Comparison of ENCODE assay signal across 9 cellular contexts in genomic region chr3:172129868-172130751, GRCh38.
A peak's percentile ranks its signal among the peaks of the same experiment; 100 is the strongest.
DNase-seq lines count a peak whose midpoint lies in the region; FAIRE-seq and TF ChIP-seq lines count a peak whose summit lies in the region.
"Had no signal": no experiment of that assay in that cellular context is flagged by ENCODE, and none has a peak within 500 bp of the region (broad histone marks: within the 10 kb centered on the region; RNA-seq: fewer than 3 reads in every experiment).

No MANE protein-coding gene starts in this region.

- peaks cover 8% of the 10 kb centered on the region for H3K36me3 ChIP-seq in brain microvascular endothelial cell (replicated peaks)

- H3K4me3 ChIP-seq in brain microvascular endothelial cell (ENCODE audit: low read depth, low read length): peak overlapping the region; percentile 1
- H3K4me3 ChIP-seq: dorsolateral prefrontal cortex had no signal

- in situ Hi-C loops in brain microvascular endothelial cell (cut with HindIII; ENCODE audit: low pct_ligation_motif_present, low sequenced_read_pairs): no loop called here

- H3K27me3 ChIP-seq in brain microvascular endothelial cell (replicated peaks): no peaks in the 10 kb centered on the region
- H3K27me3 ChIP-seq: dorsolateral prefrontal cortex had no signal

- no peak for FAIRE-seq in GM19239 (lab: Jason Lieb, UNC)

- TF ChIP-seq CTCF in brain microvascular endothelial cell (IDR thresholded peaks at IDR 0.05; ENCODE audit: low read depth, low read length, missing control alignments): no peak

- peak overlapping the region; percentile 92 for H3K27ac ChIP-seq in brain microvascular endothelial cell

- peak; percentile 99 for DNase-seq in A172 (ENCODE audit: low spot score)
- DNase-seq in HPDE6-E6E7 (ENCODE audit: extremely low spot score): peak; percentile 95
- DNase-seq in T-helper 22 cell (ENCODE audit: low read depth): peak; percentile 74
- peak; percentile 99 for DNase-seq in brain microvascular endothelial cell
- DNase-seq in kidney glomerular epithelial cell (lab: John Stamatoyannopoulos, UW): peak; percentile 98
- peak; percentile 48 to 52 for DNase-seq in stimulated activated CD8-positive, alpha-beta memory T cell treated with anti-CD3 and anti-CD28 coated beads, Interleukin-15, amount 100 ng/mL, for 4 hours (ENCODE audit: low read depth in 2 of 2)
- DNase-seq in NCI-H1930 (lab: John Stamatoyannopoulos, UW): no peak
- DNase-seq in GM19239 (ENCODE audit: insufficient read length, low spot score): no peak

Comparison
In these comparisons a context has a peak if more than half of its experiments do, and no peak if none do; other contexts are left out.
1. DNase-seq: peak in A172 (single experiment), HPDE6-E6E7 (single experiment), T-helper 22 cell (single experiment), brain microvascular endothelial cell (single experiment), kidney glomerular epithelial cell (single experiment) and stimulated activated CD8-positive, alpha-beta memory T cell treated with anti-CD3 and anti-CD28 coated beads, Interleukin-15, amount 100 ng/mL, for 4 hours (2 of 2); none in NCI-H1930 (0 of 2) and GM19239 (single experiment).